In genomic region chr4:24551492-24552330, GRCh38 we compare ENCODE assay signal across 9 cellular contexts. TPM values are rescaled to one million over a fixed set of nuclear protein-coding genes. Genes with fewer than 3 reads are reported as not detected.
A peak's percentile ranks its signal among the peaks of the same experiment; 100 is the strongest.
DNase-seq lines count a peak whose midpoint lies in the region; ATAC-seq and TF ChIP-seq lines count a peak whose summit lies in the region.
"Had no signal": no experiment of that assay in that cellular context is flagged by ENCODE, and none has a peak within 500 bp of the region (broad histone marks: within the 10 kb centered on the region; RNA-seq: fewer than 3 reads in every experiment).

No MANE protein-coding gene starts in this region.

- peaks cover 43% of the 10 kb centered on the region for H3K36me3 Mint-ChIP-seq in CD4-positive, CD25-positive, alpha-beta regulatory T cell
- H3K36me3 Mint-ChIP-seq in brain: peaks cover 68% of the 10 kb centered on the region

- H3K18ac ChIP-seq in mesenchymal stem cell (ENCODE audit: low read depth in 1 of 2, low read length in 2 of 2): no peak overlapping the region

- ATAC-seq in CD4-positive, CD25-positive, alpha-beta regulatory T cell (ENCODE audit: low read depth in 2 of 2): no peak
- peak; percentile 47 for ATAC-seq in HG02870 (IDR thresholded peaks at IDR 0.05; ENCODE audit: unreplicated experiment)

- no peak overlapping the region for H2AK5ac ChIP-seq in mesenchymal stem cell (ENCODE audit: low read length, severe bottlenecking)

- peak overlapping the region; percentile 9 for H3K27ac ChIP-seq in CD4-positive, CD25-positive, alpha-beta regulatory T cell (ENCODE audit: insufficient read depth, low read length, poor library complexity, severe bottlenecking)
- H3K27ac ChIP-seq in mesenchymal stem cell (ENCODE audit: low read length, poor library complexity, severe bottlenecking) (no peak overlapping the region), spleen (no peak overlapping the region)

- H3K4me1 Mint-ChIP-seq in CD4-positive, CD25-positive, alpha-beta regulatory T cell: peaks cover 22 to 57% (median 48%) of the 10 kb centered on the region in 4 donors
- peaks cover 68% of the 10 kb centered on the region for H3K4me1 Mint-ChIP-seq in brain

- no peak overlapping the region for H4K91ac ChIP-seq in mesenchymal stem cell (ENCODE audit: low read length)

- TF ChIP-seq POLR2A in spleen (IDR thresholded peaks at IDR 0.05): no peak

- no peak overlapping the region for H3K4ac ChIP-seq in mesenchymal stem cell (ENCODE audit: low read depth in 1 of 2, low read length in 2 of 2)

- H3K4me3 ChIP-seq in CD4-positive, CD25-positive, alpha-beta regulatory T cell (ENCODE audit: low read depth, low read length): no peak overlapping the region
- H3K4me3 ChIP-seq in mesenchymal stem cell (ENCODE audit: insufficient read depth in 1 of 2, low read depth in 1 of 2, low read length in 2 of 2) (no peak overlapping the region), spleen (no peak overlapping the region)

- no peak overlapping the region for H2BK120ac ChIP-seq in mesenchymal stem cell (ENCODE audit: low read depth, low read length)

- no peaks in the 10 kb centered on the region for H3K9me3 ChIP-seq in CD4-positive, CD25-positive, alpha-beta regulatory T cell (ENCODE audit: control insufficient read depth in 2 of 2, low read length in 2 of 2)
- no peaks in the 10 kb centered on the region for H3K9me3 ChIP-seq in mesenchymal stem cell (ENCODE audit: control insufficient read depth, low read length)
- H3K9me3 ChIP-seq in spleen: no peaks in the 10 kb centered on the region

- no peaks in the 10 kb centered on the region for H3K27me3 Mint-ChIP-seq in CD4-positive, CD25-positive, alpha-beta regulatory T cell
- H3K27me3 Mint-ChIP-seq in brain: no peaks in the 10 kb centered on the region
- H3K27me3 Mint-ChIP-seq: activated naive CD4-positive, alpha-beta T cell treated with anti-CD3 and anti-CD28 coated beads, Interleukin-2, amount 10 ng/mL, durations not matched to agents 7 days and 5 days had no signal

- no peak overlapping the region for H3K23ac ChIP-seq in mesenchymal stem cell (ENCODE audit: low read length in 2 of 2)

- no peak overlapping the region for H2BK5ac ChIP-seq in mesenchymal stem cell (ENCODE audit: low read depth, low read length, poor library complexity, severe bottlenecking)

- H3K4me2 ChIP-seq in mesenchymal stem cell (ENCODE audit: low read length, poor library complexity, severe bottlenecking): no peak overlapping the region

- no CpG with 5 or more reads among the region's 2 CpGs for WGBS in mesenchymal stem cell
- WGBS in spleen, 5 donors: 89 to 94% (median 92%) methylated on average over 2 of the region's 2 CpGs

- H3K36me3 ChIP-seq in CD4-positive, CD25-positive, alpha-beta regulatory T cell (ENCODE audit: control insufficient read depth, insufficient read depth, low read length): peaks cover 60% of the 10 kb centered on the region
- peaks cover 3 to 62% of the 10 kb centered on the region in 2 experiments for H3K36me3 ChIP-seq in mesenchymal stem cell (ENCODE audit: control insufficient read depth in 1 of 2, insufficient read depth in 2 of 2, low read depth in 1 of 2, low read length in 2 of 2)
- peaks cover 0 to 88% (median 41%) of the 10 kb centered on the region in 6 donors for H3K36me3 ChIP-seq in spleen

- no peak overlapping the region for H2BK12ac ChIP-seq in mesenchymal stem cell (ENCODE audit: low read length in 2 of 2)

- intact Hi-C loops in spleen (cut with DNase I; ENCODE audit: low total_unique reads): no loop called here

- no peaks in the 10 kb centered on the region for H3K9me3 Mint-ChIP-seq in CD4-positive, CD25-positive, alpha-beta regulatory T cell
- H3K9me3 Mint-ChIP-seq in brain: no peaks in the 10 kb centered on the region
- H3K9me3 Mint-ChIP-seq: activated naive CD4-positive, alpha-beta T cell treated with anti-CD3 and anti-CD28 coated beads, Interleukin-2, amount 10 ng/mL, durations not matched to agents 7 days and 5 days had no signal

- H3K27me3 ChIP-seq in CD4-positive, CD25-positive, alpha-beta regulatory T cell (ENCODE audit: control insufficient read depth, insufficient read depth, low read length): no peaks in the 10 kb centered on the region
- H3K27me3 ChIP-seq in mesenchymal stem cell (ENCODE audit: control insufficient read depth in 1 of 2, insufficient read depth in 1 of 2, low read length in 2 of 2) (no peaks in the 10 kb centered on the region), spleen (replicated peaks in 1 of 7) (no peaks in the 10 kb centered on the region)

- H4K8ac ChIP-seq in mesenchymal stem cell (ENCODE audit: low read length): no peak overlapping the region

- TF ChIP-seq CTCF in brain (conservative IDR thresholded peaks at IDR 0.05): peak; percentile 39 to 53
- peak in 3 of 11 experiments; percentile 7 to 34 (median 12) for TF ChIP-seq CTCF in spleen (IDR thresholded peaks at IDR 0.05 in 8 of 11, conservative IDR thresholded peaks at IDR 0.05 in 3 of 11)

- H3K14ac ChIP-seq in mesenchymal stem cell (ENCODE audit: low read length in 2 of 2): no peak overlapping the region

- H2BK15ac ChIP-seq in mesenchymal stem cell (ENCODE audit: low read depth, poor library complexity, severe bottlenecking): no peak overlapping the region

- H3K4me1 ChIP-seq in CD4-positive, CD25-positive, alpha-beta regulatory T cell (ENCODE audit: control insufficient read depth, insufficient read depth, low read length, poor library complexity, severe bottlenecking): peaks cover 19% of the 10 kb centered on the region
- H3K4me1 ChIP-seq in mesenchymal stem cell (ENCODE audit: control insufficient read depth, insufficient read depth, low read depth, low read length): peaks cover 1% of the 10 kb centered on the region
- H3K4me1 ChIP-seq in spleen: peaks cover 3 to 82% (median 14%) of the 10 kb centered on the region in 6 donors

- H3K9ac ChIP-seq in mesenchymal stem cell (ENCODE audit: low read length): peak overlapping the region; percentile 47

- H3K27ac Mint-ChIP-seq in CD4-positive, CD25-positive, alpha-beta regulatory T cell: no peak overlapping the region
- peak overlapping the region in 3 of 5 experiments; percentile 18 to 45 (median 24) for H3K27ac Mint-ChIP-seq in brain
- H3K27ac Mint-ChIP-seq: activated naive CD4-positive, alpha-beta T cell treated with anti-CD3 and anti-CD28 coated beads, Interleukin-2, amount 10 ng/mL, durations not matched to agents 7 days and 5 days had no signal

- H3K4me3 Mint-ChIP-seq in CD4-positive, CD25-positive, alpha-beta regulatory T cell: no peak overlapping the region
- no peak overlapping the region for H3K4me3 Mint-ChIP-seq in brain
- H3K4me3 Mint-ChIP-seq: activated naive CD4-positive, alpha-beta T cell treated with anti-CD3 and anti-CD28 coated beads, Interleukin-2, amount 10 ng/mL, durations not matched to agents 7 days and 5 days had no signal

- peak in 2 of 3 donors; percentile 24 to 39 for DNase-seq in CD4-positive, CD25-positive, alpha-beta regulatory T cell
- DNase-seq in mesenchymal stem cell (peak; percentile 64), spleen (no peak), NCI-H524 (lab: John Stamatoyannopoulos, UW) (no peak), NCI-H1417 (lab: John Stamatoyannopoulos, UW) (no peak)
- DNase-seq in effector CD8-positive, alpha-beta T cell (lab: John Stamatoyannopoulos, UW): no peak
- DNase-seq: activated naive CD4-positive, alpha-beta T cell treated with anti-CD3 and anti-CD28 coated beads, Interleukin-2, amount 10 ng/mL, durations not matched to agents 7 days and 5 days had no signal

- peaks cover 2% of the 10 kb centered on the region for H3K79me1 ChIP-seq in mesenchymal stem cell (replicated peaks; ENCODE audit: low read length, poor library complexity, severe bottlenecking)

- H2AFZ ChIP-seq in mesenchymal stem cell (ENCODE audit: low read depth, low read length): no peak overlapping the region

RNA-seq across cellular contexts. Expression of gene DHX15, which starts 32.6 kb away (rescaled TPM):
- total RNA-seq in CD4-positive, CD25-positive, alpha-beta regulatory T cell: 169 TPM
- 10 to 100 TPM; 43.2 to 72.0 (median 50.4) TPM for polyA plus RNA-seq in CD4-positive, CD25-positive, alpha-beta regulatory T cell
- polyA plus RNA-seq in brain (ENCODE audit: insufficient read depth, low read depth, low replicate concordance): 63.8 TPM
- polyA plus RNA-seq in mesenchymal stem cell (2013, experiment 1 of 2): 59.8 TPM
- 60.3 TPM for polyA plus RNA-seq in mesenchymal stem cell (2013, experiment 2 of 2)
- total RNA-seq in spleen: 100 to 1,000 TPM; 109 to 180 (median 141) TPM
- 10 to 100 TPM; 47.5 to 55.4 (median 50.0) TPM for polyA plus RNA-seq in spleen

Comparison
In these comparisons a context has a peak if more than half of its experiments do, and no peak if none do; other contexts are left out.
1. DNase-seq: peak in CD4-positive, CD25-positive, alpha-beta regulatory T cell (2 of 3) and mesenchymal stem cell (single experiment); none in effector CD8-positive, alpha-beta T cell (single experiment), spleen (single experiment), NCI-H524 (0 of 2) and NCI-H1417 (0 of 3).
2. H3K27ac Mint-ChIP-seq: peak in brain (3 of 5); none in CD4-positive, CD25-positive, alpha-beta regulatory T cell (0 of 3).